Comparison of ENCODE assay signal across 1 cellular context in the genomic region with DNA sequence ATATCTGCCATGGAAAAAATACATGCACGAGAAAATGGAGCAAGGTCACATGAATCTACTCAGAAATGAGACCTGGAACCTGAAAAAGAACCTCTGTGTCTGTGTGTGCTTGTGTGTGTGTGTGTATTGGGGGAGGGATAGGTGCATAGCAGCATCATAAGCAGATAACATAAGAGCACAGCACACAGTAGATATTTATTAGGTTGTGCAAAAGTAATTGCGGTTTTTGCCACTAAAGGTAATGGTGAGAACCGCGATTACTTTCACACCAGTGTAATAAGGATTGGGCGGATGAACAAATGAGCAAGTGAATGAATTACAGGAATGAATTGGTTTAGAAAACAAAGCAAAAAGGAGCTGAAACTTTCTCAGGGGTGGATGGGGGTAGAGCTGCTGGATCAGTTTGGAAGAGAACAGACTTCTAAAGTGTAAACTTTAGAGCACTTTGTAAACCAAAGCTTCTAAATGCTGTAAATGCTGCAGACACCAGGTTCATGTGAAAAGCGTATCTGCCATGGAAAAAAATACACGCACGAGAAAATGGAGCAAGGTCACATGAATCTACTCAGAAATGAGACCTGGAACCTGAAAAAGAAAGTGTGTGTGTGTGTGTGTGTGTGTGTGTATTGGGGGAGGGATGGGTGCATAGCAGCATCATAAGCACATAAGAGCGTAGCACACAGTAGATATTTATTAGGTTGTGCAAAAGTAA.
TF ChIP-seq lines count a peak whose summit lies in the region.

No MANE protein-coding gene starts in this region.

TF ChIP-seq in WTC11, 78 proteins besides CTCF, POLR2A, EP300 and RAD21 (continued from another document):
- no peak for TF ChIP-seq ZNF396 (CRISPR knock-in tag; IDR thresholded peaks at IDR 0.05; ENCODE audit: borderline replicate concordance)
- TF ChIP-seq, protein P1, sequence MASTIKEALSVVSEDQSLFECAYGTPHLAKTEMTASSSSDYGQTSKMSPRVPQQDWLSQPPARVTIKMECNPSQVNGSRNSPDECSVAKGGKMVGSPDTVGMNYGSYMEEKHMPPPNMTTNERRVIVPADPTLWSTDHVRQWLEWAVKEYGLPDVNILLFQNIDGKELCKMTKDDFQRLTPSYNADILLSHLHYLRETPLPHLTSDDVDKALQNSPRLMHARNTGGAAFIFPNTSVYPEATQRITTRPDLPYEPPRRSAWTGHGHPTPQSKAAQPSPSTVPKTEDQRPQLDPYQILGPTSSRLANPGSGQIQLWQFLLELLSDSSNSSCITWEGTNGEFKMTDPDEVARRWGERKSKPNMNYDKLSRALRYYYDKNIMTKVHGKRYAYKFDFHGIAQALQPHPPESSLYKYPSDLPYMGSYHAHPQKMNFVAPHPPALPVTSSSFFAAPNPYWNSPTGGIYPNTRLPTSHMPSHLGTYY (CRISPR knock-in tag; IDR thresholded peaks at IDR 0.05): no peak
- no peak for TF ChIP-seq ZNF416 (CRISPR knock-in tag; IDR thresholded peaks at IDR 0.05)
- TF ChIP-seq, protein P2, sequence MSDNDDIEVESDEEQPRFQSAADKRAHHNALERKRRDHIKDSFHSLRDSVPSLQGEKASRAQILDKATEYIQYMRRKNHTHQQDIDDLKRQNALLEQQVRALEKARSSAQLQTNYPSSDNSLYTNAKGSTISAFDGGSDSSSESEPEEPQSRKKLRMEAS (CRISPR knock-in tag; IDR thresholded peaks at IDR 0.05): no peak
- no peak for TF ChIP-seq CBFB (CRISPR knock-in tag; IDR thresholded peaks at IDR 0.05; ENCODE audit: low read depth)
- TF ChIP-seq, protein P3, sequence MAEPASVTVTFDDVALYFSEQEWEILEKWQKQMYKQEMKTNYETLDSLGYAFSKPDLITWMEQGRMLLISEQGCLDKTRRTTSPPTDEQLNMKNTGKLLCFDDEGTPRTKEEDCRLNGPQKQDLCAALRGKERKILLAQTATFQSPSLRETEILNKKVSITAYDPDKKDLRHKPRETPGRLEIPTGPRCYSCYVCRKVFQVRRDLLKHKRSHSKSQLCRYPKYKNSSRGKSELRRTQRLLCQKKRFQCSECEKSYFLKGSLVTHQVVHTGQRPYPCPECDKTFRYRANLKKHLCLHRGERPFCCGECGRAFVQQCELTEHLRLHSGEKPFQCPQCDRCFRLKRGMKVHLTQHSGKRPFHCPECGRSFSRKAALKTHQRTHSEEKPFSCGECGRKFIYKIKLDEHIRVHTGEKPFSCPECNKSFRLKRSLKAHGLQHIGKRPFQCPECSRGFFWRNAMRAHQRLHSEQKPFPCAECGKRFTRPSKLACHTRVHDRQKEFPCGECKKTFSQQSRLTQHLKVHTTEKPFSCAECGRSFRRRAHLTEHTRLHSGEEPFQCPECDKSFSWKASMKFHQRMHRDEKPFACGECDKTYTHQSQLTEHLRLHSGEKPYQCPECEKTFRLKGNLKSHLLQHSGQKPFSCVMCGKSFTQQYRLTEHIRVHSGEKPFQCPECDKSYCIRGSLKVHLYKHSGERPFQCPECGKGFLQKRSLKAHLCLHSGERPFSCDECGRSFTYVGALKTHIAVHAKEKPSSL (CRISPR knock-in tag; conservative IDR thresholded peaks at IDR 0.05): no peak
TF ChIP-seq in WTC11: peak in this region for 0.
